ENCODE assay signal across 2 cellular contexts in the genomic region with DNA sequence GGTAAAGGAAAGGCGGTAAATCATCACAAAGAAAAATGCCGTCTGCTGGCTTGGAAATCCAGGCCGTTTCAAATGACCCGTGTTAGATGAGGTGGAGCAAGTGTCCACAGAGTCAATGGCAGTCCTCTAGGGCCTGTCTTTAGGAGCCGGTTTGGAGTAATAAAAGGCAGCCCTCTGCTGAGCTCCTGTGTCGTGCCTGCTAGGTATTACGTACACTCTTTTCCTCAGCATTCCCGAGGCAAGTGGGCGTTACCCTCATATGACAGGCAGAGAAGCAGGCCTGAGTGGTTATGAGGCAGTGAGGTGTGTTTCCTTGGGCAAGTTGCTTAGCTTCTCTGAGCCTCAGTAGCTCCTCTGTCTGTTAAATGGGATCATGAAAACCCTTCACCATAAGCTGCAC.
TF ChIP-seq lines count a peak whose summit lies in the region.

No MANE protein-coding gene starts in this region.

TF ChIP-seq in GM23338, 12 proteins besides CTCF, POLR2A, EP300 and RAD21:
- TF ChIP-seq JUNB (IDR thresholded peaks at IDR 0.05; ENCODE audit: unreplicated experiment) (no peak), ZNF331 (CRISPR knock-in tag; IDR thresholded peaks at IDR 0.05; ENCODE audit: low read depth) (no peak), EZH2phosphoT487 (IDR thresholded peaks at IDR 0.05; ENCODE audit: unreplicated experiment) (no peak), NANOG (IDR thresholded peaks at IDR 0.05; ENCODE audit: borderline replicate concordance) (no peak)
- TF ChIP-seq, protein P1, sequence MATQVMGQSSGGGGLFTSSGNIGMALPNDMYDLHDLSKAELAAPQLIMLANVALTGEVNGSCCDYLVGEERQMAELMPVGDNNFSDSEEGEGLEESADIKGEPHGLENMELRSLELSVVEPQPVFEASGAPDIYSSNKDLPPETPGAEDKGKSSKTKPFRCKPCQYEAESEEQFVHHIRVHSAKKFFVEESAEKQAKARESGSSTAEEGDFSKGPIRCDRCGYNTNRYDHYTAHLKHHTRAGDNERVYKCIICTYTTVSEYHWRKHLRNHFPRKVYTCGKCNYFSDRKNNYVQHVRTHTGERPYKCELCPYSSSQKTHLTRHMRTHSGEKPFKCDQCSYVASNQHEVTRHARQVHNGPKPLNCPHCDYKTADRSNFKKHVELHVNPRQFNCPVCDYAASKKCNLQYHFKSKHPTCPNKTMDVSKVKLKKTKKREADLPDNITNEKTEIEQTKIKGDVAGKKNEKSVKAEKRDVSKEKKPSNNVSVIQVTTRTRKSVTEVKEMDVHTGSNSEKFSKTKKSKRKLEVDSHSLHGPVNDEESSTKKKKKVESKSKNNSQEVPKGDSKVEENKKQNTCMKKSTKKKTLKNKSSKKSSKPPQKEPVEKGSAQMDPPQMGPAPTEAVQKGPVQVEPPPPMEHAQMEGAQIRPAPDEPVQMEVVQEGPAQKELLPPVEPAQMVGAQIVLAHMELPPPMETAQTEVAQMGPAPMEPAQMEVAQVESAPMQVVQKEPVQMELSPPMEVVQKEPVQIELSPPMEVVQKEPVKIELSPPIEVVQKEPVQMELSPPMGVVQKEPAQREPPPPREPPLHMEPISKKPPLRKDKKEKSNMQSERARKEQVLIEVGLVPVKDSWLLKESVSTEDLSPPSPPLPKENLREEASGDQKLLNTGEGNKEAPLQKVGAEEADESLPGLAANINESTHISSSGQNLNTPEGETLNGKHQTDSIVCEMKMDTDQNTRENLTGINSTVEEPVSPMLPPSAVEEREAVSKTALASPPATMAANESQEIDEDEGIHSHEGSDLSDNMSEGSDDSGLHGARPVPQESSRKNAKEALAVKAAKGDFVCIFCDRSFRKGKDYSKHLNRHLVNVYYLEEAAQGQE (IDR thresholded peaks at IDR 0.05; ENCODE audit: unreplicated experiment): no peak
- TF ChIP-seq, protein P2, sequence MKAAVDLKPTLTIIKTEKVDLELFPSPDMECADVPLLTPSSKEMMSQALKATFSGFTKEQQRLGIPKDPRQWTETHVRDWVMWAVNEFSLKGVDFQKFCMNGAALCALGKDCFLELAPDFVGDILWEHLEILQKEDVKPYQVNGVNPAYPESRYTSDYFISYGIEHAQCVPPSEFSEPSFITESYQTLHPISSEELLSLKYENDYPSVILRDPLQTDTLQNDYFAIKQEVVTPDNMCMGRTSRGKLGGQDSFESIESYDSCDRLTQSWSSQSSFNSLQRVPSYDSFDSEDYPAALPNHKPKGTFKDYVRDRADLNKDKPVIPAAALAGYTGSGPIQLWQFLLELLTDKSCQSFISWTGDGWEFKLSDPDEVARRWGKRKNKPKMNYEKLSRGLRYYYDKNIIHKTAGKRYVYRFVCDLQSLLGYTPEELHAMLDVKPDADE (IDR thresholded peaks at IDR 0.05): no peak

TF ChIP-seq in K562, 482 proteins besides CTCF, POLR2A, EP300 and RAD21:
- TF ChIP-seq HMG20B (CRISPR knock-in tag; IDR thresholded peaks at IDR 0.05) (no peak), FOXJ3 (CRISPR knock-in tag; IDR thresholded peaks at IDR 0.05) (no peak), ZNF699 (CRISPR knock-in tag; IDR thresholded peaks at IDR 0.05; ENCODE audit: insufficient replicate concordance) (no peak), ZC3H11A (IDR thresholded peaks at IDR 0.05; ENCODE audit: low read depth, low read length) (no peak), RAD51 (IDR thresholded peaks at IDR 0.05; ENCODE audit: borderline replicate concordance, low read depth) (no peak), NR1H2 (CRISPR knock-in tag; IDR thresholded peaks at IDR 0.05) (no peak), PURB (CRISPR knock-in tag; IDR thresholded peaks at IDR 0.05; ENCODE audit: low read depth) (no peak), ZNF354B (CRISPR knock-in tag; IDR thresholded peaks at IDR 0.05) (no peak), HSF4 (CRISPR knock-in tag; IDR thresholded peaks at IDR 0.05; ENCODE audit: borderline replicate concordance) (no peak), ZNF77 (CRISPR knock-in tag; IDR thresholded peaks at IDR 0.05) (no peak), ZNF347 (CRISPR knock-in tag; IDR thresholded peaks at IDR 0.05; ENCODE audit: low read depth) (no peak)
- TF ChIP-seq, protein P3, sequence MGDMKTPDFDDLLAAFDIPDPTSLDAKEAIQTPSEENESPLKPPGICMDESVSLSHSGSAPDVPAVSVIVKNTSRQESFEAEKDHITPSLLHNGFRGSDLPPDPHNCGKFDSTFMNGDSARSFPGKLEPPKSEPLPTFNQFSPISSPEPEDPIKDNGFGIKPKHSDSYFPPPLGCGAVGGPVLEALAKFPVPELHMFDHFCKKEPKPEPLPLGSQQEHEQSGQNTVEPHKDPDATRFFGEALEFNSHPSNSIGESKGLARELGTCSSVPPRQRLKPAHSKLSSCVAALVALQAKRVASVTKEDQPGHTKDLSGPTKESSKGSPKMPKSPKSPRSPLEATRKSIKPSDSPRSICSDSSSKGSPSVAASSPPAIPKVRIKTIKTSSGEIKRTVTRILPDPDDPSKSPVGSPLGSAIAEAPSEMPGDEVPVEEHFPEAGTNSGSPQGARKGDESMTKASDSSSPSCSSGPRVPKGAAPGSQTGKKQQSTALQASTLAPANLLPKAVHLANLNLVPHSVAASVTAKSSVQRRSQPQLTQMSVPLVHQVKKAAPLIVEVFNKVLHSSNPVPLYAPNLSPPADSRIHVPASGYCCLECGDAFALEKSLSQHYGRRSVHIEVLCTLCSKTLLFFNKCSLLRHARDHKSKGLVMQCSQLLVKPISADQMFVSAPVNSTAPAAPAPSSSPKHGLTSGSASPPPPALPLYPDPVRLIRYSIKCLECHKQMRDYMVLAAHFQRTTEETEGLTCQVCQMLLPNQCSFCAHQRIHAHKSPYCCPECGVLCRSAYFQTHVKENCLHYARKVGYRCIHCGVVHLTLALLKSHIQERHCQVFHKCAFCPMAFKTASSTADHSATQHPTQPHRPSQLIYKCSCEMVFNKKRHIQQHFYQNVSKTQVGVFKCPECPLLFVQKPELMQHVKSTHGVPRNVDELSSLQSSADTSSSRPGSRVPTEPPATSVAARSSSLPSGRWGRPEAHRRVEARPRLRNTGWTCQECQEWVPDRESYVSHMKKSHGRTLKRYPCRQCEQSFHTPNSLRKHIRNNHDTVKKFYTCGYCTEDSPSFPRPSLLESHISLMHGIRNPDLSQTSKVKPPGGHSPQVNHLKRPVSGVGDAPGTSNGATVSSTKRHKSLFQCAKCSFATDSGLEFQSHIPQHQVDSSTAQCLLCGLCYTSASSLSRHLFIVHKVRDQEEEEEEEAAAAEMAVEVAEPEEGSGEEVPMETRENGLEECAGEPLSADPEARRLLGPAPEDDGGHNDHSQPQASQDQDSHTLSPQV (IDR thresholded peaks at IDR 0.05): no peak
